ENCODE assay signal across 8 cellular contexts in the genomic region with DNA sequence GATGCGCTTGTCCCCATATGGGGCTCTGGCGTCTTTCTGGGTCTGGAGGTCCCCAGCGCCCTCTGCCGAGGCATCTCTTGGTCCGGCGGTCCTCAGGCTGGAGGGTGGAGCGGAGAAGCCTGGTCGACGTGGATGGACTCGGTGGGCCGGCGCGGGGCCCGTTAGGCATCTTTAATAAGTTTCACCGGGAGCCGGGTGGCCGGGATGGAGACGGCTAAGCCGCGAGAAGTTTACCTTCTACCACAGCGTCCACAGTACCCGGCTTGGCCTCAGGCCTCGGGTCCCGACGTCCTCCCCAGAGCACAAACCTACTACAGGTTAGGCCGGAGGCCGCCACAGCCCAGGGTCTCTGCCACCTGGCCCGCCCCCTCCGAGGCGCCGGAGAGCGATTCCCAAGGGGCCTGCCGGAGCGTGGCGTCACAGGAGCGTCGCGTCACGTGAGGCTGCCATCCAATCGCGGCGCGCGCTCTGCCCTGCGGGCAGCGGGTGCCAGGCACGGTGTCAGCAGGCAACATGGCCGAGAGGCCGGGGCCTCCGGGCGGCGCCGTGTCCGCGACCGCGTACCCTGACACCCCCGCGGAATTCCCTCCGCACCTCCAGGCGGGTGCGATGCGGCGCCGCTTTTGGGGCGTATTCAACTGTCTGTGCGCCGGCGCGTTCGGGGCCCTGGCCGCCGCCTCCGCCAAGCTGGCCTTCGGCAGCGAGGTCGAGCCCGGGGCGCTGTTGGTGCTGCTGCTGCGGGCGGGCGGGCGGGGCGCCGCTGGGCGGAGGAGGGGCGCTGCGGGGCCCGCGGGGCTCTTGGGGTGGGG. TPM values are rescaled to one million over a fixed set of nuclear protein-coding genes. Genes with fewer than 3 reads are reported as not detected.
A peak's percentile ranks its signal among the peaks of the same experiment; 100 is the strongest.
DNase-seq lines count a peak whose midpoint lies in the region; ATAC-seq and TF ChIP-seq lines count a peak whose summit lies in the region.

A gene (plus strand): TSS at position 501 of the 809 bp plus-strand sequence. CDS start 13 bp downstream, at position 514.

- H3K27me3 Mint-ChIP-seq in naive B cell: no peaks in the 10 kb centered on the region
- no peaks in the 10 kb centered on the region for H3K27me3 Mint-ChIP-seq in stimulated activated memory B cell treated with anti-CD40 and anti-IgM and Interleukin-4, amounts not matched to agents 10 μg/mL and 1 μg/mL and 100 μg/mL, for 72 hours

- peak; percentile 76 for DNase-seq in DMS114 treated with DMSO at 0.1 percent for 48 hours (lab: John Stamatoyannopoulos, UW; ENCODE audit: unreplicated experiment)
- peak; percentile 56 for DNase-seq in Panc1 (ENCODE audit: low read depth, low spot score)
- peak; percentile 75 to 81 for DNase-seq in activated T-helper 1 cell treated with anti-CD3 and anti-CD28 coated beads, Interleukin-2, amount 50 U/mL, for 16 hours (ENCODE audit: low read depth in 1 of 2, low spot score in 1 of 2)
- DNase-seq in fibroblast of gingiva (ENCODE audit: low read depth): peak; percentile 92
- peak; percentile 92 for DNase-seq in naive B cell

- H3K27ac Mint-ChIP-seq in naive B cell: peak within 1 kb of the TSS; percentile 87 to 98 (median 96)
- peak within 1 kb of the TSS; percentile 85 for H3K27ac Mint-ChIP-seq in stimulated activated memory B cell treated with anti-CD40 and anti-IgM and Interleukin-4, amounts not matched to agents 10 μg/mL and 1 μg/mL and 100 μg/mL, for 72 hours

- no TSS peak for BruUV-seq in Panc1 (replicated peaks; lab: Mats Ljungman, UMichigan)

- H3K36me3 ChIP-seq in HUES6 (ENCODE audit: control insufficient read depth, insufficient read depth, low read length) (peaks cover 13% of the 10 kb centered on the region), Panc1 (ENCODE audit: control insufficient read depth, insufficient read depth, low read length) (no peaks in the 10 kb centered on the region)

- in situ Hi-C loops in Panc1 (cut with HindIII; ENCODE audit: low pct_unique_long_range_greater_than_20kb, low sequenced_read_pairs): no loop called here

- intact Hi-C loops in Panc1 (cut with micrococcal nuclease; ENCODE audit: unreplicated experiment): no loop called here

- CTCF ChIA-PET in Panc1 (lab: Charles Lee): no interaction called here

- no peaks in the 10 kb centered on the region for H3K9me3 Mint-ChIP-seq in naive B cell
- no peaks in the 10 kb centered on the region for H3K9me3 Mint-ChIP-seq in stimulated activated memory B cell treated with anti-CD40 and anti-IgM and Interleukin-4, amounts not matched to agents 10 μg/mL and 1 μg/mL and 100 μg/mL, for 72 hours

- peak within 1 kb of the TSS; percentile 86 to 94 (median 92) for H3K4me3 Mint-ChIP-seq in naive B cell
- peak within 1 kb of the TSS; percentile 90 for H3K4me3 Mint-ChIP-seq in stimulated activated memory B cell treated with anti-CD40 and anti-IgM and Interleukin-4, amounts not matched to agents 10 μg/mL and 1 μg/mL and 100 μg/mL, for 72 hours

- POLR2A ChIA-PET in Panc1 (lab: Charles Lee): no interaction called here

- H3K4me1 ChIP-seq in HUES6 (ENCODE audit: control insufficient read depth, insufficient read depth, low read length) (peaks cover 5% of the 10 kb centered on the region), Panc1 (ENCODE audit: control insufficient read depth, insufficient read depth, low read length) (no peaks in the 10 kb centered on the region; the same call in 1 of the 2 replicates)

- TF ChIP-seq CTCF in Panc1 (IDR thresholded peaks at IDR 0.05): peak; percentile 61

- H3K9me3 ChIP-seq in HUES6 (ENCODE audit: control insufficient read depth, insufficient read depth, low read depth, low read length) (no peaks in the 10 kb centered on the region), Panc1 (ENCODE audit: control insufficient read depth, insufficient read depth, low read depth, low read length) (no peaks in the 10 kb centered on the region)

- H3K27me3 ChIP-seq in HUES6 (ENCODE audit: control insufficient read depth, insufficient read depth, low read length) (no peaks in the 10 kb centered on the region), Panc1 (ENCODE audit: control insufficient read depth, insufficient read depth, low read length) (no peaks in the 10 kb centered on the region)

- H3K27ac ChIP-seq in HUES6 (ENCODE audit: low read depth, low read length) (peak within 1 kb of the TSS; percentile 38; the same call in 1 of the 2 replicates), Panc1 (ENCODE audit: low read length) (peak within 1 kb of the TSS; percentile 92)

- ATAC-seq in GM21390 (IDR thresholded peaks at IDR 0.05; ENCODE audit: unreplicated experiment) (peak; percentile 90), Panc1 (peak; percentile 96), naive B cell (ENCODE audit: low read depth in 2 of 2) (peak; percentile 90 to 93)
- peak; percentile 98 for ATAC-seq in stimulated activated memory B cell treated with anti-CD40 and anti-IgM and Interleukin-4, amounts not matched to agents 10 μg/mL and 1 μg/mL and 100 μg/mL, for 72 hours

- H3K9ac ChIP-seq in HUES6 (ENCODE audit: low read length): peak within 1 kb of the TSS; percentile 84

- H3K4me3 ChIP-seq in HUES6 (ENCODE audit: low read depth, low read length): peak within 1 kb of the TSS; percentile 56
- peak within 1 kb of the TSS; percentile 58 to 88 for H3K4me3 ChIP-seq in Panc1 (ENCODE audit: low read depth in 2 of 2, low read length in 2 of 2)

- H3K4me1 Mint-ChIP-seq in naive B cell: peaks cover 17 to 34% (median 18%) of the 10 kb centered on the region in 3 donors
- H3K4me1 Mint-ChIP-seq in stimulated activated memory B cell treated with anti-CD40 and anti-IgM and Interleukin-4, amounts not matched to agents 10 μg/mL and 1 μg/mL and 100 μg/mL, for 72 hours: peaks cover 28% of the 10 kb centered on the region

- H3K36me3 Mint-ChIP-seq in naive B cell: peaks cover 0 to 2% of the 10 kb centered on the region in 2 donors
- H3K36me3 Mint-ChIP-seq in stimulated activated memory B cell treated with anti-CD40 and anti-IgM and Interleukin-4, amounts not matched to agents 10 μg/mL and 1 μg/mL and 100 μg/mL, for 72 hours: peaks cover 6% of the 10 kb centered on the region

RNA-seq across cellular contexts. Expression of the gene that starts here (rescaled TPM):
- total RNA-seq in Panc1 (2021; ENCODE audit: unreplicated experiment): 12.7 TPM
- 8.9 TPM for polyA plus RNA-seq in Panc1 (2012; ENCODE audit: insufficient read length)
- 10 to 100 TPM; 40.8 to 77.0 (median 47.2) TPM for polyA plus RNA-seq in naive B cell (ENCODE audit: low read depth in 6 of 6)

Comparison
In these comparisons a context has a peak if more than half of its experiments do, and no peak if none do; other contexts are left out.
1. Peak in every context shown above with its lines: DNase-seq, ATAC-seq, H3K4me3 ChIP-seq and H3K27ac ChIP-seq.